Comparison of ENCODE assay signal across 14 cellular contexts in genomic region chr1:202205523-202206190, GRCh38. TPM values are rescaled to one million over a fixed set of nuclear protein-coding genes. Genes with fewer than 3 reads are reported as not detected.
DNase-seq lines count a peak whose midpoint lies in the region; ATAC-seq and TF ChIP-seq lines count a peak whose summit lies in the region.
"Had no signal": no experiment of that assay in that cellular context is flagged by ENCODE, and none has a peak within 500 bp of the region (broad histone marks: within the 10 kb centered on the region; RNA-seq: fewer than 3 reads in every experiment).

No MANE protein-coding gene starts in this region.

- H3K4me2 ChIP-seq in DND-41 (ENCODE audit: insufficient read depth, low read length), result no peak overlapping the region
- H3K4me2 ChIP-seq in Loucy (ENCODE audit: low read depth, low read length, poor library complexity, severe bottlenecking), result no peak overlapping the region
- no peak overlapping the region for H3K4me2 ChIP-seq in neural cell (ENCODE audit: low read length)

- H3F3A ChIP-seq in Loucy (ENCODE audit: low read depth) (no peaks in the 10 kb centered on the region), neural cell (ENCODE audit: insufficient read depth, low read length, poor library complexity, severe bottlenecking) (no peaks in the 10 kb centered on the region)

- H3K9ac ChIP-seq in DND-41 (ENCODE audit: low read depth, low read length), result no peak overlapping the region
- H3K9ac ChIP-seq in Loucy (ENCODE audit: low read depth, low read length, poor library complexity, severe bottlenecking), result no peak overlapping the region
- H3K9ac ChIP-seq in neural cell (ENCODE audit: low read length), result no peak overlapping the region

- no peaks in the 10 kb centered on the region for H3K4me1 ChIP-seq in DND-41 (ENCODE audit: insufficient read depth, low read length)
- peaks cover 9% of the 10 kb centered on the region for H3K4me1 ChIP-seq in Loucy (ENCODE audit: insufficient read depth, low read length, poor library complexity, severe bottlenecking)

- no peak for TF ChIP-seq RAD21 in neural cell (conservative IDR thresholded peaks at IDR 0.05)

- H3K9me2 ChIP-seq in Loucy (replicated peaks; ENCODE audit: low read depth, low read length) (no peaks in the 10 kb centered on the region), neural cell (ENCODE audit: insufficient read depth, low read length) (no peaks in the 10 kb centered on the region)

- H3K27ac ChIP-seq in DND-41 (ENCODE audit: low read length) (no peak overlapping the region), neural cell (ENCODE audit: low read length) (no peak overlapping the region)

- no peaks in the 10 kb centered on the region for H3K36me3 Mint-ChIP-seq in activated T-helper 2 cell treated with anti-CD3 and anti-CD28 coated beads, Interferon-gamma antibody, Interleukin-2, Interleukin-4, amounts not matched to agents 10 μg/mL and 5 μg/mL and 100 μg/mL, durations not matched to agents 14 hours and 24 hours and 36 hours (ENCODE audit: low read depth)
- H3K36me3 Mint-ChIP-seq: activated naive CD8-positive, alpha-beta T cell treated with anti-CD3 and anti-CD28 coated beads for 36 hours had no signal

- H3K27me3 ChIP-seq in DND-41 (ENCODE audit: insufficient read depth, low read length, poor library complexity), result no peaks in the 10 kb centered on the region
- H3K27me3 ChIP-seq in Loucy (ENCODE audit: insufficient read depth, low read length, poor library complexity, severe bottlenecking), result no peaks in the 10 kb centered on the region
- no peaks in the 10 kb centered on the region for H3K27me3 ChIP-seq in neural cell (ENCODE audit: insufficient read depth, low read depth, low read length)

- ATAC-seq in DND-41 (ENCODE audit: insufficient read depth, low read depth), result no peak
- no peak for ATAC-seq in HG02588 (IDR thresholded peaks at IDR 0.05; ENCODE audit: unreplicated experiment)
- ATAC-seq in GM18868 (IDR thresholded peaks at IDR 0.05; ENCODE audit: unreplicated experiment), result no peak

- H3K27me3 Mint-ChIP-seq in activated T-helper 2 cell treated with anti-CD3 and anti-CD28 coated beads, Interferon-gamma antibody, Interleukin-2, Interleukin-4, amounts not matched to agents 10 μg/mL and 5 μg/mL and 100 μg/mL, durations not matched to agents 14 hours and 24 hours and 36 hours (ENCODE audit: low read depth), result peaks cover 7% of the 10 kb centered on the region

- TF ChIP-seq CTCF in DND-41 (IDR thresholded peaks at IDR 0.05; ENCODE audit: borderline replicate concordance, extremely low read depth, low read length, poor library complexity, severe bottlenecking), result peak; percentile 44
- peak; percentile 68 for TF ChIP-seq CTCF in Loucy (conservative IDR thresholded peaks at IDR 0.05; ENCODE audit: low read length)
- TF ChIP-seq CTCF in cardiac fibroblast (IDR thresholded peaks at IDR 0.05; ENCODE audit: low read depth, low read length), result peak; percentile 43
- no peak for TF ChIP-seq CTCF in neural cell (IDR thresholded peaks at IDR 0.05; ENCODE audit: poor library complexity, severe bottlenecking)

- no peaks in the 10 kb centered on the region for H3K79me2 ChIP-seq in DND-41 (ENCODE audit: insufficient read depth, low read length)
- H3K79me2 ChIP-seq in Loucy (ENCODE audit: insufficient read depth, low read length), result no peaks in the 10 kb centered on the region
- H3K79me2 ChIP-seq in neural cell (replicated peaks; ENCODE audit: insufficient read depth, low read length), result no peaks in the 10 kb centered on the region

- intact Hi-C loops in activated T-helper 2 cell treated with anti-CD3 and anti-CD28 coated beads, Interferon-gamma antibody, Interleukin-2, Interleukin-4, amounts not matched to agents 10 μg/mL and 5 μg/mL and 100 μg/mL, durations not matched to agents 14 hours and 24 hours and 36 hours (cut with micrococcal nuclease), result no loop called here

- H2AFZ ChIP-seq in DND-41 (ENCODE audit: low read depth, low read length), result no peak overlapping the region
- no peak overlapping the region for H2AFZ ChIP-seq in Loucy (ENCODE audit: low read length)
- H2AFZ ChIP-seq in neural cell (ENCODE audit: low read depth, low read length), result no peak overlapping the region

- H3K27ac Mint-ChIP-seq in activated T-helper 2 cell treated with anti-CD3 and anti-CD28 coated beads, Interferon-gamma antibody, Interleukin-2, Interleukin-4, amounts not matched to agents 10 μg/mL and 5 μg/mL and 100 μg/mL, durations not matched to agents 14 hours and 24 hours and 36 hours, result no peak overlapping the region
- H3K27ac Mint-ChIP-seq: activated naive CD8-positive, alpha-beta T cell treated with anti-CD3 and anti-CD28 coated beads for 36 hours; T-helper 2 cell treated with Interferon-gamma antibody and Interleukin-4, amounts not matched to agents 5 μg/mL and 100 μg/mL, for 36 hours had no signal

- peaks cover 5% of the 10 kb centered on the region for H3K4me1 Mint-ChIP-seq in activated T-helper 2 cell treated with anti-CD3 and anti-CD28 coated beads, Interferon-gamma antibody, Interleukin-2, Interleukin-4, amounts not matched to agents 10 μg/mL and 5 μg/mL and 100 μg/mL, durations not matched to agents 14 hours and 24 hours and 36 hours (ENCODE audit: low read depth)
- H3K4me1 Mint-ChIP-seq: activated naive CD8-positive, alpha-beta T cell treated with anti-CD3 and anti-CD28 coated beads for 36 hours had no signal

- DNase-seq in DND-41 (no peak), cardiac fibroblast (ENCODE audit: low read depth in 2 of 2) (peak; percentile 15 to 27), T-helper 1 cell (no peak)
- DNase-seq in activated T-helper 2 cell treated with anti-CD3 and anti-CD28 coated beads, Interferon-gamma antibody, Interleukin-2, Interleukin-4, amounts not matched to agents 10 μg/mL and 5 μg/mL and 100 μg/mL, durations not matched to agents 14 hours and 24 hours and 36 hours (ENCODE audit: low spot score), result no peak
- DNase-seq: activated naive CD8-positive, alpha-beta T cell treated with anti-CD3 and anti-CD28 coated beads for 36 hours; hypothalamus; NCI-H226; RPMI8226 had no signal

- no peak overlapping the region for H3K4me3 ChIP-seq in DND-41 (ENCODE audit: low read depth in 1 of 2, low read length in 2 of 2)
- no peak overlapping the region for H3K4me3 ChIP-seq in Loucy (ENCODE audit: low read length, poor library complexity, severe bottlenecking)
- H3K4me3 ChIP-seq in cardiac fibroblast (replicated peaks in 1 of 2; ENCODE audit: low read depth in 2 of 2, low read length in 2 of 2), result no peak overlapping the region
- H3K4me3 ChIP-seq in neural cell (ENCODE audit: low read length), result no peak overlapping the region

- H3K4me3 Mint-ChIP-seq in activated T-helper 2 cell treated with anti-CD3 and anti-CD28 coated beads, Interferon-gamma antibody, Interleukin-2, Interleukin-4, amounts not matched to agents 10 μg/mL and 5 μg/mL and 100 μg/mL, durations not matched to agents 14 hours and 24 hours and 36 hours (ENCODE audit: low read depth), result no peak overlapping the region
- H3K4me3 Mint-ChIP-seq: activated naive CD8-positive, alpha-beta T cell treated with anti-CD3 and anti-CD28 coated beads for 36 hours; T-helper 2 cell treated with Interferon-gamma antibody and Interleukin-4, amounts not matched to agents 5 μg/mL and 100 μg/mL, for 36 hours had no signal

- TF ChIP-seq EP300 in neural cell (conservative IDR thresholded peaks at IDR 0.05; ENCODE audit: poor library complexity, severe bottlenecking), result no peak

- no peaks in the 10 kb centered on the region for H3K9me3 ChIP-seq in DND-41 (ENCODE audit: insufficient read depth, low read length, severe bottlenecking)
- H3K9me3 ChIP-seq in Loucy (ENCODE audit: insufficient read depth, low read depth, low read length), result no peaks in the 10 kb centered on the region
- H3K9me3 ChIP-seq in neural cell (ENCODE audit: low read length), result no peaks in the 10 kb centered on the region

- H4K20me1 ChIP-seq in DND-41 (ENCODE audit: insufficient read depth, low read length) (peaks cover 9% of the 10 kb centered on the region; the same call in 1 of the 2 replicates), Loucy (ENCODE audit: insufficient read depth, low read length, poor library complexity, severe bottlenecking) (no peaks in the 10 kb centered on the region), neural cell (ENCODE audit: insufficient read depth) (no peaks in the 10 kb centered on the region)

- H3K36me3 ChIP-seq in DND-41 (ENCODE audit: insufficient read depth, low read length) (no peaks in the 10 kb centered on the region), Loucy (ENCODE audit: insufficient read depth, low read length) (no peaks in the 10 kb centered on the region), neural cell (ENCODE audit: insufficient read depth, low read length) (no peaks in the 10 kb centered on the region)

- no peaks in the 10 kb centered on the region for H3K9me3 Mint-ChIP-seq in activated T-helper 2 cell treated with anti-CD3 and anti-CD28 coated beads, Interferon-gamma antibody, Interleukin-2, Interleukin-4, amounts not matched to agents 10 μg/mL and 5 μg/mL and 100 μg/mL, durations not matched to agents 14 hours and 24 hours and 36 hours
- H3K9me3 Mint-ChIP-seq: activated naive CD8-positive, alpha-beta T cell treated with anti-CD3 and anti-CD28 coated beads for 36 hours; T-helper 2 cell treated with Interferon-gamma antibody and Interleukin-4, amounts not matched to agents 5 μg/mL and 100 μg/mL, for 36 hours had no signal

RNA-seq across cellular contexts. Expression of gene LGR6, which starts 12.1 kb away (rescaled TPM):
- polyA plus RNA-seq in neural cell, result not detected in 2 replicates
- polyA minus RNA-seq in neural cell, result not detected in 2 replicates
- total RNA-seq in activated T-helper 2 cell treated with anti-CD3 and anti-CD28 coated beads, Interferon-gamma antibody, Interleukin-2, Interleukin-4, amounts not matched to agents 10 μg/mL and 5 μg/mL and 100 μg/mL, durations not matched to agents 14 hours and 24 hours and 36 hours, result not detected in 2 replicates

RNA-seq across cellular contexts. Expression of gene PTPN7, which starts 45.3 kb away (rescaled TPM):
- polyA plus RNA-seq in neural cell, result 2.1 TPM in 1 of 2 replicates, not detected in the other
- polyA minus RNA-seq in neural cell, result not detected in 2 replicates
- total RNA-seq in activated T-helper 2 cell treated with anti-CD3 and anti-CD28 coated beads, Interferon-gamma antibody, Interleukin-2, Interleukin-4, amounts not matched to agents 10 μg/mL and 5 μg/mL and 100 μg/mL, durations not matched to agents 14 hours and 24 hours and 36 hours, result 388 and 398 TPM in 2 replicates
- total RNA-seq: renal cortical epithelial cell had no signal

Comparison
In these comparisons a context has a peak if more than half of its experiments do, and no peak if none do; other contexts are left out.
1. DNase-seq: peak in cardiac fibroblast (2 of 2); none in DND-41 (single experiment), T-helper 1 cell (0 of 5) and activated T-helper 2 cell treated with anti-CD3 and anti-CD28 coated beads, Interferon-gamma antibody, Interleukin-2, Interleukin-4, amounts not matched to agents 10 μg/mL and 5 μg/mL and 100 μg/mL, durations not matched to agents 14 hours and 24 hours and 36 hours (single experiment).